Comparison of ENCODE assay signal across 22 cellular contexts in genomic region chr16:4968879-4969278, GRCh38. TPM values are rescaled to one million over a fixed set of nuclear protein-coding genes. Genes with fewer than 3 reads are reported as not detected.
DNase-seq lines count a peak whose midpoint lies in the region; ATAC-seq and TF ChIP-seq lines count a peak whose summit lies in the region.
"Had no signal": no experiment of that assay in that cellular context is flagged by ENCODE, and none has a peak within 500 bp of the region (broad histone marks: within the 10 kb centered on the region; RNA-seq: fewer than 3 reads in every experiment).

No MANE protein-coding gene starts in this region.

- H3K27ac ChIP-seq in H9 (ENCODE audit: insufficient read length, low read depth, low read length) (peak overlapping the region; percentile 63), cingulate gyrus (ENCODE audit: low read depth, low read length) (peak overlapping the region; percentile 72), parathyroid adenoma (no peak overlapping the region)
- H3K27ac ChIP-seq: breast epithelium, KMS-11, pancreas had no signal

- H2BK5ac ChIP-seq in H9 (ENCODE audit: insufficient read length, low read length): no peak overlapping the region

- H3K36me3 ChIP-seq in parathyroid adenoma (ENCODE audit: control insufficient read depth, insufficient read depth, low read length): no peaks in the 10 kb centered on the region
- H3K36me3 ChIP-seq: breast epithelium, pancreas had no signal

- H3K4me1 Mint-ChIP-seq in H9: peaks cover 23 to 32% of the 10 kb centered on the region in 2 experiments

- no peaks in the 10 kb centered on the region for H4K20me1 ChIP-seq in H9 (ENCODE audit: control insufficient read depth, insufficient read depth, insufficient read length)

- no peak overlapping the region for H3K56ac ChIP-seq in H9 (ENCODE audit: insufficient read length, low read depth, low read length)

- H3K4me2 ChIP-seq in H9 (ENCODE audit: insufficient read depth, insufficient read length, low read length): peak overlapping the region; percentile 61
- no peak overlapping the region for H3K4me2 ChIP-seq in parathyroid adenoma (ENCODE audit: low read length)
- H3K4me2 ChIP-seq: KMS-11 had no signal

- no peaks in the 10 kb centered on the region for H3K79me2 ChIP-seq in H9 (ENCODE audit: insufficient read depth, low read length)
- no peaks in the 10 kb centered on the region for H3K79me2 ChIP-seq in parathyroid adenoma

- no peak overlapping the region for H3K14ac ChIP-seq in H9 (ENCODE audit: insufficient read depth, low read length)

- no peaks in the 10 kb centered on the region for H3K27me3 Mint-ChIP-seq in H9 (ENCODE audit: low read depth)
- H3K27me3 Mint-ChIP-seq: activated CD4-positive, alpha-beta memory T cell treated with anti-CD3 and anti-CD28 coated beads, Interleukin-2, amount 10 ng/mL, durations not matched to agents 7 days and 5 days had no signal

- H4K8ac ChIP-seq in H9 (replicated peaks; ENCODE audit: insufficient read length, low read depth, low read length): no peak overlapping the region

- H3K27me3 ChIP-seq in H9 (ENCODE audit: insufficient read depth, low read length): no peaks in the 10 kb centered on the region
- no peaks in the 10 kb centered on the region for H3K27me3 ChIP-seq in parathyroid adenoma (ENCODE audit: control insufficient read depth, insufficient read depth, low read length)
- H3K27me3 ChIP-seq: breast epithelium, pancreas had no signal

- H4K91ac ChIP-seq in H9 (ENCODE audit: insufficient read length, low read depth, low read length): no peak overlapping the region

- H2BK12ac ChIP-seq in H9 (ENCODE audit: insufficient read length, low read depth, low read length): no peak overlapping the region

- no peak overlapping the region for H3K23ac ChIP-seq in H9 (ENCODE audit: insufficient read length, low read depth, low read length)

- no peak for ATAC-seq in HG02678 (IDR thresholded peaks at IDR 0.05; ENCODE audit: unreplicated experiment)
- no peak for ATAC-seq in HG03025 (IDR thresholded peaks at IDR 0.05; ENCODE audit: low FRiP score, unreplicated experiment)
- ATAC-seq: left cardiac atrium; naive thymus-derived CD4-positive, alpha-beta T cell; pancreas; Right ventricle myocardium inferior had no signal

- WGBS in H9 (ENCODE audit: extremely low coverage, insufficient read length, low lambda C conversion rate): no CpG with 5 or more reads among the region's 8 CpGs

- no peak overlapping the region for H4K5ac ChIP-seq in H9 (ENCODE audit: insufficient read length, low read depth, low read length)

- DNase-seq in H9 (no peak), NCI-H2107 (lab: John Stamatoyannopoulos, UW) (peak; percentile 24), NCI-H524 treated with DMSO at 0.1 percent for 48 hours (lab: John Stamatoyannopoulos, UW) (no peak)
- no peak for DNase-seq in activated CD4-positive, alpha-beta T cell treated with anti-CD3 and anti-CD28 coated beads, Interleukin-2, amount 50 U/mL, for 4 hours
- DNase-seq: activated CD4-positive, alpha-beta memory T cell treated with anti-CD3 and anti-CD28 coated beads, Interleukin-2, amount 10 ng/mL, durations not matched to agents 7 days and 5 days; activated effector memory CD4-positive, alpha-beta T cell treated with anti-CD3 and anti-CD28 coated beads, Interleukin-2, amount 50 U/mL, for 16 hours; activated T-cell treated with anti-CD3 and anti-CD28 coated beads for 4 hours; C1 segment of cervical spinal cord; cortex of kidney; left cardiac atrium; naive thymus-derived CD4-positive, alpha-beta T cell; NCI-H2029 treated with DMSO at 0.1 percent for 48 hours; NCI-H524; OCI-M1; pancreas had no signal

- H3K27ac Mint-ChIP-seq in H9: peak overlapping the region; percentile 77 to 96 (median 91)
- H3K27ac Mint-ChIP-seq: activated CD4-positive, alpha-beta memory T cell treated with anti-CD3 and anti-CD28 coated beads, Interleukin-2, amount 10 ng/mL, durations not matched to agents 7 days and 5 days; naive thymus-derived CD4-positive, alpha-beta T cell had no signal

- H3K9me3 ChIP-seq in H9 (ENCODE audit: control insufficient read depth, low read depth, low read length): no peaks in the 10 kb centered on the region
- no peaks in the 10 kb centered on the region for H3K9me3 ChIP-seq in parathyroid adenoma (ENCODE audit: control insufficient read depth, low read length)
- H3K9me3 ChIP-seq: breast epithelium, pancreas had no signal

- H3K23me2 ChIP-seq in H9 (ENCODE audit: insufficient read length, low read depth, low read length, poor library complexity, severe bottlenecking): no peaks in the 10 kb centered on the region

- H2BK20ac ChIP-seq in H9 (ENCODE audit: low read depth, low read length, poor library complexity, severe bottlenecking): no peak overlapping the region

- peak overlapping the region; percentile 43 for H3K9ac ChIP-seq in H9 (ENCODE audit: extremely low read depth, insufficient read length, low read length)
- H3K9ac ChIP-seq in parathyroid adenoma: no peak overlapping the region
- H3K9ac ChIP-seq: KMS-11 had no signal

- H2BK120ac ChIP-seq in H9 (ENCODE audit: low read depth, low read length, poor library complexity, severe bottlenecking): no peak overlapping the region

- no peaks in the 10 kb centered on the region for H3K79me1 ChIP-seq in H9 (ENCODE audit: insufficient read depth, low read depth, low read length, poor library complexity, severe bottlenecking)

- H3K4me1 ChIP-seq in H9 (ENCODE audit: insufficient read depth, low read length) (peaks cover 12% of the 10 kb centered on the region; the same call in 1 of the 2 replicates), parathyroid adenoma (no peaks in the 10 kb centered on the region)
- H3K4me1 ChIP-seq: breast epithelium, pancreas had no signal

- H2BK15ac ChIP-seq in H9 (ENCODE audit: low read depth, low read length): no peak overlapping the region

- H2AK5ac ChIP-seq in H9 (ENCODE audit: insufficient read length, low read length): no peak overlapping the region

- no peak overlapping the region for H3K4ac ChIP-seq in H9 (ENCODE audit: low read depth, low read length)

- H3K18ac ChIP-seq in H9 (ENCODE audit: insufficient read length, low read depth, low read length): no peak overlapping the region

- TF ChIP-seq CTCF in H9 (conservative IDR thresholded peaks at IDR 0.05) (no peak), parathyroid adenoma (IDR thresholded peaks at IDR 0.05) (no peak)

- H2AFZ ChIP-seq in H9 (ENCODE audit: low read length) (peak overlapping the region; percentile 97), parathyroid adenoma (peak overlapping the region; percentile 64)

- peak overlapping the region; percentile 22 to 64; a peak in 4 of 5 replicates for H3K4me3 Mint-ChIP-seq in H9
- H3K4me3 Mint-ChIP-seq: activated CD4-positive, alpha-beta memory T cell treated with anti-CD3 and anti-CD28 coated beads, Interleukin-2, amount 10 ng/mL, durations not matched to agents 7 days and 5 days; naive thymus-derived CD4-positive, alpha-beta T cell had no signal

- H3K36me3 Mint-ChIP-seq in H9 (ENCODE audit: insufficient read depth in 1 of 3, low read depth in 3 of 3): no peaks in the 10 kb centered on the region; a peak in 1 of 7 replicates

- H3K4me3 ChIP-seq in parathyroid adenoma (ENCODE audit: low read depth, low read length): no peak overlapping the region
- H3K4me3 ChIP-seq: breast epithelium, pancreas had no signal

- H3T11ph ChIP-seq in H9 (ENCODE audit: low read length): no peak overlapping the region

- peaks cover 0 to 3% of the 10 kb centered on the region in 2 experiments; a peak in 1 of 5 replicates for H3K9me3 Mint-ChIP-seq in H9

RNA-seq across cellular contexts. Expression of gene SEC14L5, which starts 10.7 kb away (rescaled TPM):
- 3.2 and 4.1 TPM in 2 replicates for total RNA-seq in H9 (2021)

RNA-seq across cellular contexts. Expression of gene PPL, which starts 31.9 kb away (rescaled TPM):
- 28.2 and 29.2 TPM in 2 replicates for total RNA-seq in H9 (2021)
- total RNA-seq: naive thymus-derived CD4-positive, alpha-beta T cell had no signal
